1 cellular context compared by ENCODE assay signal in genomic region chr19:50461066-50461875, GRCh38.
TF ChIP-seq lines count a peak whose summit lies in the region.

No MANE protein-coding gene starts in this region.

TF ChIP-seq in HepG2, 621 proteins besides CTCF, POLR2A, EP300 and RAD21 (continued from another document and continues in another):
- TF ChIP-seq, protein P1, sequence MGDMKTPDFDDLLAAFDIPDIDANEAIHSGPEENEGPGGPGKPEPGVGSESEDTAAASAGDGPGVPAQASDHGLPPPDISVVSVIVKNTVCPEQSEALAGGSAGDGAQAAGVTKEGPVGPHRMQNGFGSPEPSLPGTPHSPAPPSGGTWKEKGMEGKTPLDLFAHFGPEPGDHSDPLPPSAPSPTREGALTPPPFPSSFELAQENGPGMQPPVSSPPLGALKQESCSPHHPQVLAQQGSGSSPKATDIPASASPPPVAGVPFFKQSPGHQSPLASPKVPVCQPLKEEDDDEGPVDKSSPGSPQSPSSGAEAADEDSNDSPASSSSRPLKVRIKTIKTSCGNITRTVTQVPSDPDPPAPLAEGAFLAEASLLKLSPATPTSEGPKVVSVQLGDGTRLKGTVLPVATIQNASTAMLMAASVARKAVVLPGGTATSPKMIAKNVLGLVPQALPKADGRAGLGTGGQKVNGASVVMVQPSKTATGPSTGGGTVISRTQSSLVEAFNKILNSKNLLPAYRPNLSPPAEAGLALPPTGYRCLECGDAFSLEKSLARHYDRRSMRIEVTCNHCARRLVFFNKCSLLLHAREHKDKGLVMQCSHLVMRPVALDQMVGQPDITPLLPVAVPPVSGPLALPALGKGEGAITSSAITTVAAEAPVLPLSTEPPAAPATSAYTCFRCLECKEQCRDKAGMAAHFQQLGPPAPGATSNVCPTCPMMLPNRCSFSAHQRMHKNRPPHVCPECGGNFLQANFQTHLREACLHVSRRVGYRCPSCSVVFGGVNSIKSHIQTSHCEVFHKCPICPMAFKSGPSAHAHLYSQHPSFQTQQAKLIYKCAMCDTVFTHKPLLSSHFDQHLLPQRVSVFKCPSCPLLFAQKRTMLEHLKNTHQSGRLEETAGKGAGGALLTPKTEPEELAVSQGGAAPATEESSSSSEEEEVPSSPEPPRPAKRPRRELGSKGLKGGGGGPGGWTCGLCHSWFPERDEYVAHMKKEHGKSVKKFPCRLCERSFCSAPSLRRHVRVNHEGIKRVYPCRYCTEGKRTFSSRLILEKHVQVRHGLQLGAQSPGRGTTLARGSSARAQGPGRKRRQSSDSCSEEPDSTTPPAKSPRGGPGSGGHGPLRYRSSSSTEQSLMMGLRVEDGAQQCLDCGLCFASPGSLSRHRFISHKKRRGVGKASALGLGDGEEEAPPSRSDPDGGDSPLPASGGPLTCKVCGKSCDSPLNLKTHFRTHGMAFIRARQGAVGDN (CRISPR knock-in tag; IDR thresholded peaks at IDR 0.05): peak; percentile 42
- TF ChIP-seq ZNF609 (CRISPR knock-in tag; IDR thresholded peaks at IDR 0.05; ENCODE audit: borderline replicate concordance) (no peak), ZBTB1 (CRISPR knock-in tag; IDR thresholded peaks at IDR 0.05; ENCODE audit: borderline replicate concordance) (no peak), YEATS2 (CRISPR knock-in tag; IDR thresholded peaks at IDR 0.05; ENCODE audit: borderline replicate concordance) (no peak), TBP (CRISPR knock-in tag; IDR thresholded peaks at IDR 0.05) (no peak), GPBP1L1 (CRISPR knock-in tag; IDR thresholded peaks at IDR 0.05) (no peak), FOXK2 (IDR thresholded peaks at IDR 0.05) (no peak), ZNF639 (CRISPR knock-in tag; conservative IDR thresholded peaks at IDR 0.05) (no peak), HDAC1 (CRISPR knock-in tag; IDR thresholded peaks at IDR 0.05) (0 out of 2 replicates have a peak, but pooled peaks have one; percentile 17), ZNF563 (CRISPR knock-in tag; IDR thresholded peaks at IDR 0.05) (0 out of 2 replicates have a peak, but pooled peaks have one; percentile 26), BHLHE40 (IDR thresholded peaks at IDR 0.05; ENCODE audit: low read length) (peak; percentile 35; the same call in 1 of the 2 replicates), EHMT2 (IDR thresholded peaks at IDR 0.05; ENCODE audit: borderline replicate concordance, low read depth, low read length) (0 out of 2 replicates have a peak, but pooled peaks have one; percentile 37), SOX13 (IDR thresholded peaks at IDR 0.05) (no peak), SOX13 (CRISPR knock-in tag; conservative IDR thresholded peaks at IDR 0.05 in 1 of 2, IDR thresholded peaks at IDR 0.05 in 1 of 2) (peak in 1 of 2 experiments; percentile 53; a peak in 2 of 4 replicates), HOMEZ (CRISPR knock-in tag; IDR thresholded peaks at IDR 0.05; ENCODE audit: low read depth) (no peak), PHF21A (CRISPR knock-in tag; IDR thresholded peaks at IDR 0.05) (no peak), MAF1 (CRISPR knock-in tag; IDR thresholded peaks at IDR 0.05; ENCODE audit: borderline replicate concordance) (no peak), ZBTB21 (CRISPR knock-in tag; IDR thresholded peaks at IDR 0.05) (no peak), NFRKB (IDR thresholded peaks at IDR 0.05) (no peak), ZMAT3 (CRISPR knock-in tag; conservative IDR thresholded peaks at IDR 0.05) (no peak), HMGXB3 (CRISPR knock-in tag; IDR thresholded peaks at IDR 0.05; ENCODE audit: borderline replicate concordance) (no peak)
- TF ChIP-seq, protein P2, sequence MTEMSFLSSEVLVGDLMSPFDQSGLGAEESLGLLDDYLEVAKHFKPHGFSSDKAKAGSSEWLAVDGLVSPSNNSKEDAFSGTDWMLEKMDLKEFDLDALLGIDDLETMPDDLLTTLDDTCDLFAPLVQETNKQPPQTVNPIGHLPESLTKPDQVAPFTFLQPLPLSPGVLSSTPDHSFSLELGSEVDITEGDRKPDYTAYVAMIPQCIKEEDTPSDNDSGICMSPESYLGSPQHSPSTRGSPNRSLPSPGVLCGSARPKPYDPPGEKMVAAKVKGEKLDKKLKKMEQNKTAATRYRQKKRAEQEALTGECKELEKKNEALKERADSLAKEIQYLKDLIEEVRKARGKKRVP (CRISPR knock-in tag; IDR thresholded peaks at IDR 0.05): no peak
- TF ChIP-seq, protein P3, sequence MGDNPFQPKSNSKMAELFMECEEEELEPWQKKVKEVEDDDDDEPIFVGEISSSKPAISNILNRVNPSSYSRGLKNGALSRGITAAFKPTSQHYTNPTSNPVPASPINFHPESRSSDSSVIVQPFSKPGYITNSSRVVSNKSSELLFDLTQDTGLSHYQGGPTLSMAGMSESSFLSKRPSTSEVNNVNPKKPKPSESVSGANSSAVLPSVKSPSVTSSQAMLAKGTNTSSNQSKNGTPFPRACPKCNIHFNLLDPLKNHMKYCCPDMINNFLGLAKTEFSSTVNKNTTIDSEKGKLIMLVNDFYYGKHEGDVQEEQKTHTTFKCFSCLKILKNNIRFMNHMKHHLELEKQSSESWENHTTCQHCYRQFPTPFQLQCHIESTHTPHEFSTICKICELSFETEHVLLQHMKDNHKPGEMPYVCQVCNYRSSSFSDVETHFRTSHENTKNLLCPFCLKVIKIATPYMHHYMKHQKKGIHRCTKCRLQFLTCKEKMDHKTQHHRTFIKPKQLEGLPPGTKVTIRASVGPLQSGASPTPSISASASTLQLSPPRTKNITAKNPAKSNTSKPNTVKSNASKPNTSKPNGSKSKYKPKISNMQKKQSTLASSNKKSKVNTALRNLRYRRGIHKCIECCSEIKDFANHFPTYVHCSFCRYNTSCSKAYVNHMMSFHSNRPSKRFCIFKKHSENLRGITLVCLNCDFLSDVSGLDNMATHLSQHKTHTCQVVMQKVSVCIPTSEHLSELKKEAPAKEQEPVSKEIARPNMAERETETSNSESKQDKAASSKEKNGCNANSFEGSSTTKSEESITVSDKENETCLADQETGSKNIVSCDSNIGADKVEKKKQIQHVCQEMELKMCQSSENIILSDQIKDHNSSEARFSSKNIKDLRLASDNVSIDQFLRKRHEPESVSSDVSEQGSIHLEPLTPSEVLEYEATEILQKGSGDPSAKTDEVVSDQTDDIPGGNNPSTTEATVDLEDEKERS (CRISPR knock-in tag; IDR thresholded peaks at IDR 0.05): peak; percentile 28; the same call in 1 of the 2 replicates
- TF ChIP-seq, protein P4, sequence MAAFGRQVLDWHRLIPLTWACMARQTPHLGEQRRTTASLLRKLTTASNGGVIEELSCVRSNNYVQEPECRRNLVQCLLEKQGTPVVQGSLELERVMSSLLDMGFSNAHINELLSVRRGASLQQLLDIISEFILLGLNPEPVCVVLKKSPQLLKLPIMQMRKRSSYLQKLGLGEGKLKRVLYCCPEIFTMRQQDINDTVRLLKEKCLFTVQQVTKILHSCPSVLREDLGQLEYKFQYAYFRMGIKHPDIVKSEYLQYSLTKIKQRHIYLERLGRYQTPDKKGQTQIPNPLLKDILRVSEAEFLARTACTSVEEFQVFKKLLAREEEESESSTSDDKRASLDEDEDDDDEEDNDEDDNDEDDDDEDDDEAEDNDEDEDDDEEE (CRISPR knock-in tag; IDR thresholded peaks at IDR 0.05): 0 out of 2 replicates have a peak, but pooled peaks have one; percentile 54
- TF ChIP-seq, protein P5, sequence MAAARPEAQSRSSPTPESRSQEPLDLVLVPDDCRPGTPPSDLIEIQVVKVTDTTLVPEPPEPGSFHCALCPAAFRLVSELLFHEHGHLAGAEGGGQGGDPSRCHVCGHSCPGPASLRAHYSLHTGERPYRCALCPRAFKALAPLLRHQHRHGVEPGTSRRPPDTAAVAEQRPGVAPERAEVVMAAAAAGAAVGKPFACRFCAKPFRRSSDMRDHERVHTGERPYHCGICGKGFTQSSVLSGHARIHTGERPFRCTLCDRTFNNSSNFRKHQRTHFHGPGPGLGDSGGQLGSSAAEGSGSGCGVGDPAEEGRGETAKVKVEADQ (CRISPR knock-in tag; IDR thresholded peaks at IDR 0.05; ENCODE audit: borderline replicate concordance): no peak
